ENCODE assay signal across 30 cellular contexts in the genomic region with DNA sequence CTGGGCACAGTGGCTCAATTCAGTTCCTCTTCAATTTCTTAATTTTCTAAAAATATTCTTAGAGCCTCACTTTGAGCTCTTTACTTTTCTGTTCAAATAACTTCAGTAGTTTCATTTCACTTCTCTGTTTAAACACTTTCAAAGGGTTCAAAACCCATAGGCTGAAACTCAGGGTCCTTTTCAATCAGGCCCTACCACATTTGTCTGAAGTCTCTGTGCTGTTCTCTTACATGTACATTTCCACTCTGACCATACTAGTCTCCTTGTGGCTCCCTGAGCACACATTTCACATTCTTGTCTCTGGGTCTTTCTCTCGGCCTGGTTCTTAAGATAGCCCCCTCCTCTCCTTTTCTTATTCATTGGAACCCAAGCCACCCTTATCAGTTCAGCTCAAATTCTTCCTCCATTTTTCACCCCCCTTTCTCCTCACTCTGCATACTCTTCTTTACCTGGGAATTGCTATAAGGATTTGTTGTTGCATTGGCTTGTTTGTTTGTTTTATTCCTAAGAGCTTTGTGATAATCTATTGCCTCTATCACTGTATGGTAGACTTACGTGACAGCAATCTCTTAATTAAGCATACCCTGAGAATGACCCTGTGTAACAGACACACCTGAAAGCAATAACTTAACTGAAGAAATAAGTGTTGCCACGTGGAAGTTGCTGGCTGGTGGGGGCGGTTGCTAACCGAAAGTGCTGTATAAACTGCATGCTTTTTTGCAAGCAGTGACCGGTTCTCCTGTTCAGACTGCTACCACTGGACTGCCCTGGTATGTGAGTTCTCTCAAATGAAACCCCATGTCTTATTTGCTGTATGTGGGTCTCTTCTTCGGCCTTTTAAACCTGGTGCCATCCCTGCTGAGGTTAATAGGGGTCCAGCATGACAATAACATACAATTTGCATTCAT. TPM values are rescaled to one million over a fixed set of nuclear protein-coding genes. Genes with fewer than 3 reads are reported as not detected.
A peak's percentile ranks its signal among the peaks of the same experiment; 100 is the strongest.
DNase-seq lines count a peak whose midpoint lies in the region; ATAC-seq and TF ChIP-seq lines count a peak whose summit lies in the region.
"Had no signal": no experiment of that assay in that cellular context is flagged by ENCODE, and none has a peak within 500 bp of the region (broad histone marks: within the 10 kb centered on the region; RNA-seq: fewer than 3 reads in every experiment).

No MANE protein-coding gene starts in this region.

- 71 to 83% (median 76%) methylated on average over 7 of the region's 7 CpGs for WGBS in psoas muscle, 3 donors
- 77 to 80% (median 78%) methylated on average over 7 of the region's 7 CpGs for WGBS in heart left ventricle, 4 donors

- no peaks in the 10 kb centered on the region for H4K20me1 ChIP-seq in OCI-LY3 (ENCODE audit: insufficient read depth, low read length)

- H3K36me3 Mint-ChIP-seq in naive thymus-derived CD4-positive, alpha-beta T cell = no peaks in the 10 kb centered on the region
- H3K36me3 Mint-ChIP-seq: brain; CD4-positive, CD25-positive, alpha-beta regulatory T cell; memory B cell had no signal

- DNase-seq in left lung (peak; percentile 41 to 45), psoas muscle (no peak), NCI-H1417 treated with DMSO at 0.1 percent for 48 hours (lab: John Stamatoyannopoulos, UW) (no peak), heart left ventricle (no peak)
- no peak for DNase-seq in naive thymus-derived CD4-positive, alpha-beta T cell
- DNase-seq: activated CD4-positive, alpha-beta memory T cell treated with anti-CD3 and anti-CD28 coated beads, Interleukin-2, amount 10 ng/mL, durations not matched to agents 7 days and 5 days; activated CD8-positive, alpha-beta memory T cell treated with anti-CD3 and anti-CD28 coated beads, Interleukin-2, amount 50 U/mL, for 4 hours; activated naive CD4-positive, alpha-beta T cell treated with Interleukin-2 at 50 U/mL for 16 hours; AML-193; CD4-positive, CD25-positive, alpha-beta regulatory T cell; dorsolateral prefrontal cortex; Kasumi-1; NCI-H146; NCI-H2107; NCI-H345; NCI-H69; SJCRH30; stimulated activated CD4-positive, alpha-beta T cell treated with anti-CD3 and anti-CD28 coated beads, Interleukin-4, amount 100 ng/mL, for 24 hours; SW 1271; trophoblast cell had no signal

- CTCF ChIA-PET in naive thymus-derived CD4-positive, alpha-beta T cell (lab: Charles Lee) = no interaction called here

- TF ChIP-seq CTCF in OCI-LY3 (IDR thresholded peaks at IDR 0.05; ENCODE audit: low read depth, low read length) (no peak), left lung (IDR thresholded peaks at IDR 0.05) (no peak), psoas muscle (IDR thresholded peaks at IDR 0.05) (no peak), heart left ventricle (IDR thresholded peaks at IDR 0.05) (no peak)

- no peak overlapping the region for H3K4me3 Mint-ChIP-seq in naive thymus-derived CD4-positive, alpha-beta T cell
- H3K4me3 Mint-ChIP-seq: activated CD4-positive, alpha-beta memory T cell treated with anti-CD3 and anti-CD28 coated beads, Interleukin-2, amount 10 ng/mL, durations not matched to agents 7 days and 5 days; brain; CD4-positive, CD25-positive, alpha-beta regulatory T cell; memory B cell had no signal

- no peak for TF ChIP-seq POLR2A in heart left ventricle (IDR thresholded peaks at IDR 0.05)

- no peaks in the 10 kb centered on the region for H3K36me3 ChIP-seq in OCI-LY3 (replicated peaks; ENCODE audit: low read depth, low read length)
- H3K36me3 ChIP-seq in left lung = no peaks in the 10 kb centered on the region
- H3K36me3 ChIP-seq in psoas muscle (ENCODE audit: insufficient read depth in 1 of 2, low read depth in 1 of 2) = no peaks in the 10 kb centered on the region
- H3K36me3 ChIP-seq in heart left ventricle = no peaks in the 10 kb centered on the region
- no peaks in the 10 kb centered on the region for H3K36me3 ChIP-seq in naive thymus-derived CD4-positive, alpha-beta T cell (ENCODE audit: control insufficient read depth in 2 of 3, insufficient read depth in 3 of 3, low read length in 3 of 3)
- H3K36me3 ChIP-seq: neutrophil, SJCRH30 had no signal

- no peak overlapping the region for H2AFZ ChIP-seq in OCI-LY3 (ENCODE audit: low read depth, low read length)

- ATAC-seq in GM18868 (IDR thresholded peaks at IDR 0.05; ENCODE audit: unreplicated experiment) = peak; percentile 77
- peak; percentile 80 for ATAC-seq in left lung
- no peak for ATAC-seq in psoas muscle
- ATAC-seq in GM19328 (IDR thresholded peaks at IDR 0.05; ENCODE audit: unreplicated experiment) = no peak
- ATAC-seq in heart left ventricle = no peak
- no peak for ATAC-seq in naive thymus-derived CD4-positive, alpha-beta T cell
- ATAC-seq: A549, HCT116, HepG2 had no signal

- no peak overlapping the region for H3K9ac ChIP-seq in OCI-LY3 (ENCODE audit: low read length)

- H3K79me2 ChIP-seq in OCI-LY3 (ENCODE audit: low read length) = no peaks in the 10 kb centered on the region

- POLR2A ChIA-PET in naive thymus-derived CD4-positive, alpha-beta T cell (lab: Charles Lee) = no interaction called here

- H3K27ac ChIP-seq in OCI-LY3 (ENCODE audit: low read length) (peak overlapping the region; percentile 40), left lung (peak overlapping the region; percentile 1 to 40), psoas muscle (no peak overlapping the region), heart left ventricle (no peak overlapping the region)
- no peak overlapping the region for H3K27ac ChIP-seq in naive thymus-derived CD4-positive, alpha-beta T cell (ENCODE audit: low read depth, low read length)
- H3K27ac ChIP-seq: A549, dorsolateral prefrontal cortex, neutrophil, SJCRH30 had no signal

- peaks cover 15% of the 10 kb centered on the region for H3K4me1 ChIP-seq in OCI-LY3 (ENCODE audit: low read length)
- H3K4me1 ChIP-seq in left lung = peaks cover 0 to 6% of the 10 kb centered on the region in 2 donors
- peaks cover 5% of the 10 kb centered on the region for H3K4me1 ChIP-seq in psoas muscle
- H3K4me1 ChIP-seq in heart left ventricle = no peaks in the 10 kb centered on the region
- no peaks in the 10 kb centered on the region for H3K4me1 ChIP-seq in naive thymus-derived CD4-positive, alpha-beta T cell (ENCODE audit: control insufficient read depth in 2 of 2, insufficient read depth in 2 of 2, low read length in 2 of 2)
- H3K4me1 ChIP-seq: A549 had no signal

- H3K4me2 ChIP-seq in OCI-LY3 (ENCODE audit: low read length) = peak overlapping the region; percentile 27; the same call in 1 of the 2 replicates
- H3K4me2 ChIP-seq: A549 had no signal

- H3K9me3 ChIP-seq in OCI-LY3 (ENCODE audit: insufficient read depth, low read length) = no peaks in the 10 kb centered on the region
- H3K9me3 ChIP-seq in left lung = no peaks in the 10 kb centered on the region
- H3K9me3 ChIP-seq in psoas muscle = no peaks in the 10 kb centered on the region
- H3K9me3 ChIP-seq in heart left ventricle = no peaks in the 10 kb centered on the region
- H3K9me3 ChIP-seq in naive thymus-derived CD4-positive, alpha-beta T cell (ENCODE audit: control insufficient read depth in 2 of 3, low read length in 3 of 3) = no peaks in the 10 kb centered on the region
- H3K9me3 ChIP-seq: A549, neutrophil, SJCRH30 had no signal

- intact Hi-C loops in left lung (cut with DNase I) = loop anchor here in 1 of 2 donors (10.0 kb wide), 1 partner anchor 142 kb away; no protein-coding TSS in a partner anchor
- intact Hi-C loops in psoas muscle (cut with DNase I) = no loop called here
- intact Hi-C loops in heart left ventricle (cut with DNase I) = no loop called here
- intact Hi-C loops in naive thymus-derived CD4-positive, alpha-beta T cell (cut with micrococcal nuclease) = no loop called here

- H3K4me1 Mint-ChIP-seq in naive thymus-derived CD4-positive, alpha-beta T cell = no peaks in the 10 kb centered on the region
- H3K4me1 Mint-ChIP-seq: activated CD4-positive, alpha-beta memory T cell treated with anti-CD3 and anti-CD28 coated beads, Interleukin-2, amount 10 ng/mL, durations not matched to agents 7 days and 5 days; CD4-positive, CD25-positive, alpha-beta regulatory T cell; memory B cell had no signal

- H3K9me3 Mint-ChIP-seq in naive thymus-derived CD4-positive, alpha-beta T cell = no peaks in the 10 kb centered on the region
- H3K9me3 Mint-ChIP-seq: activated CD4-positive, alpha-beta memory T cell treated with anti-CD3 and anti-CD28 coated beads, Interleukin-2, amount 10 ng/mL, durations not matched to agents 7 days and 5 days; brain; CD4-positive, CD25-positive, alpha-beta regulatory T cell; memory B cell had no signal

- H3K27ac Mint-ChIP-seq in naive thymus-derived CD4-positive, alpha-beta T cell = no peak overlapping the region
- H3K27ac Mint-ChIP-seq: activated CD4-positive, alpha-beta memory T cell treated with anti-CD3 and anti-CD28 coated beads, Interleukin-2, amount 10 ng/mL, durations not matched to agents 7 days and 5 days; brain; CD4-positive, CD25-positive, alpha-beta regulatory T cell; memory B cell had no signal

- H3K27me3 Mint-ChIP-seq in naive thymus-derived CD4-positive, alpha-beta T cell = peaks cover 0 to 5% (median 0%) of the 10 kb centered on the region in 5 donors
- H3K27me3 Mint-ChIP-seq: activated CD4-positive, alpha-beta memory T cell treated with anti-CD3 and anti-CD28 coated beads, Interleukin-2, amount 10 ng/mL, durations not matched to agents 7 days and 5 days; CD4-positive, CD25-positive, alpha-beta regulatory T cell had no signal

- H3K27me3 ChIP-seq in OCI-LY3 (ENCODE audit: low read depth, low read length) (no peaks in the 10 kb centered on the region), left lung (no peaks in the 10 kb centered on the region), psoas muscle (ENCODE audit: insufficient read depth in 3 of 3, low read length in 2 of 3) (no peaks in the 10 kb centered on the region), heart left ventricle (no peaks in the 10 kb centered on the region)
- no peaks in the 10 kb centered on the region for H3K27me3 ChIP-seq in naive thymus-derived CD4-positive, alpha-beta T cell (ENCODE audit: control insufficient read depth in 2 of 2, insufficient read depth in 2 of 2, low read length in 2 of 2)
- H3K27me3 ChIP-seq: dorsolateral prefrontal cortex, neutrophil, SJCRH30 had no signal

- no peak overlapping the region for H3K4me3 ChIP-seq in OCI-LY3 (ENCODE audit: low read length)
- peak overlapping the region in 1 of 2 donors; percentile 0 for H3K4me3 ChIP-seq in left lung
- peak overlapping the region; percentile 24 for H3K4me3 ChIP-seq in psoas muscle
- no peak overlapping the region for H3K4me3 ChIP-seq in heart left ventricle
- no peak overlapping the region for H3K4me3 ChIP-seq in naive thymus-derived CD4-positive, alpha-beta T cell (ENCODE audit: low read length)
- H3K4me3 ChIP-seq: A549, dorsolateral prefrontal cortex, SJCRH30 had no signal

RNA-seq across cellular contexts. Expression of gene ACADL, which starts 27.7 kb away (rescaled TPM):
- 10 to 100 TPM; 17.0 to 32.9 TPM for total RNA-seq in left lung
- total RNA-seq in psoas muscle = 10 to 100 TPM in 1 of 4 donors, 1 to 10 TPM in 3; 6.6 to 14.7 (median 8.5) TPM
- 1 to 10 TPM; 1.1 to 6.8 (median 6.7) TPM for polyA plus RNA-seq in psoas muscle
- total RNA-seq in heart left ventricle = 1 to 10 TPM in 3 of 9 donors, under 1 TPM in 6; 0.43 to 2.8 (median 0.49) TPM
- under 1 TPM; 0.21 to 0.88 TPM for polyA plus RNA-seq in heart left ventricle
- not detected for total RNA-seq in naive thymus-derived CD4-positive, alpha-beta T cell
- not detected for polyA plus RNA-seq in naive thymus-derived CD4-positive, alpha-beta T cell
- total RNA-seq: activated CD4-positive, alpha-beta memory T cell treated with anti-CD3 and anti-CD28 coated beads, Interleukin-2, amount 10 ng/mL, durations not matched to agents 7 days and 5 days; CD4-positive, CD25-positive, alpha-beta regulatory T cell; HepG2; pulmonary artery endothelial cell had no signal
- polyA plus RNA-seq: CD4-positive, CD25-positive, alpha-beta regulatory T cell; HepG2 had no signal

Comparison
In these comparisons a context has a peak if more than half of its experiments do, and no peak if none do; other contexts are left out.
1. ATAC-seq: peak in GM18868 (single experiment) and left lung (single experiment); none in psoas muscle (0 of 4), GM19328 (single experiment), heart left ventricle (0 of 4) and naive thymus-derived CD4-positive, alpha-beta T cell (single experiment).
2. H3K27ac ChIP-seq: peak in OCI-LY3 (single experiment) and left lung (2 of 2); none in psoas muscle (single experiment), heart left ventricle (0 of 12) and naive thymus-derived CD4-positive, alpha-beta T cell (single experiment).
3. DNase-seq: peak in left lung (2 of 2); none in psoas muscle (0 of 2), NCI-H1417 treated with DMSO at 0.1 percent for 48 hours (single experiment), heart left ventricle (0 of 5) and naive thymus-derived CD4-positive, alpha-beta T cell (0 of 9).